26 cellular contexts compared by ENCODE assay signal in genomic region chr10:118213456-118213855, GRCh38.
"Had no signal": no experiment of that assay in that cellular context is flagged by ENCODE, and none has a peak within 500 bp of the region (broad histone marks: within the 10 kb centered on the region; RNA-seq: fewer than 3 reads in every experiment).

No MANE protein-coding gene starts in this region.

- H3K27ac Mint-ChIP-seq: activated CD4-positive, alpha-beta T cell treated with anti-CD3 and anti-CD28 coated beads for 36 hours; activated naive CD4-positive, alpha-beta T cell treated with anti-CD3 and anti-CD28 coated beads, Interleukin-2, amount 50 U/mL, for 72 hours; activated T-cell treated with anti-CD3 and anti-CD28 coated beads, Interleukin-2, amount 50 U/mL, for 24 hours; activated T-helper 17 cell treated with anti-CD3 and anti-CD28 coated beads, Interleukin-2, amount 50 U/mL, for 72 hours; brain; dendritic cell treated with granulocyte-macrophage colony-stimulating factor and Interleukin-4, amounts not matched to agents 40 ng/mL and 50 ng/mL, for 4 days; mesothelial cell of epicardium; natural killer cell; stimulated activated naive CD8-positive, alpha-beta T cell treated with anti-CD3 and anti-CD28 coated beads, Interleukin-15, Interleukin-2, amounts not matched to agents 100 ng/mL and 50 ng/mL, for 24 hours; WTC11 had no signal

- H3K27me3 ChIP-seq: pancreas, thyroid gland had no signal

- H3K4me1 ChIP-seq: pancreas, thyroid gland had no signal

- H3K4me3 Mint-ChIP-seq: activated CD4-positive, alpha-beta T cell treated with anti-CD3 and anti-CD28 coated beads for 36 hours; activated T-cell treated with anti-CD3 and anti-CD28 coated beads, Interleukin-2, amount 50 U/mL, for 24 hours; activated T-helper 17 cell treated with anti-CD3 and anti-CD28 coated beads, Interleukin-2, amount 50 U/mL, for 72 hours; brain; dendritic cell treated with granulocyte-macrophage colony-stimulating factor and Interleukin-4, amounts not matched to agents 40 ng/mL and 50 ng/mL, for 4 days; mesothelial cell of epicardium; natural killer cell; stimulated activated naive CD8-positive, alpha-beta T cell treated with anti-CD3 and anti-CD28 coated beads, Interleukin-15, Interleukin-2, amounts not matched to agents 100 ng/mL and 50 ng/mL, for 24 hours; WTC11 had no signal

- H3K9me3 ChIP-seq: pancreas, thyroid gland had no signal

- H3K36me3 ChIP-seq: pancreas, thyroid gland had no signal

- H3K4me1 Mint-ChIP-seq: activated CD4-positive, alpha-beta T cell treated with anti-CD3 and anti-CD28 coated beads for 36 hours; activated T-helper 17 cell treated with anti-CD3 and anti-CD28 coated beads, Interleukin-2, amount 50 U/mL, for 72 hours; natural killer cell had no signal

- H3K36me3 Mint-ChIP-seq: activated naive CD4-positive, alpha-beta T cell treated with anti-CD3 and anti-CD28 coated beads, Interleukin-2, amount 50 U/mL, for 72 hours; brain; mesothelial cell of epicardium; natural killer cell; WTC11 had no signal

- ATAC-seq: activated CD4-positive, alpha-beta T cell treated with anti-CD3 and anti-CD28 coated beads for 36 hours; activated naive CD4-positive, alpha-beta T cell treated with anti-CD3 and anti-CD28 coated beads, Interleukin-2, amount 50 U/mL, for 72 hours; activated T-helper 17 cell treated with anti-CD3 and anti-CD28 coated beads, Interleukin-2, amount 50 U/mL, for 72 hours; left ventricle myocardium superior; natural killer cell; pancreas; right cardiac atrium; WTC11 had no signal

- DNase-seq: activated CD4-positive, alpha-beta T cell treated with anti-CD3 and anti-CD28 coated beads for 36 hours; activated CD4-positive, alpha-beta T cell treated with anti-CD3 and anti-CD28 coated beads, Interleukin-2, amount 50 U/mL, for 4 hours; activated CD8-positive, alpha-beta memory T cell treated with anti-CD3 and anti-CD28 coated beads for 24 hours; activated CD8-positive, alpha-beta memory T cell treated with anti-CD3 and anti-CD28 coated beads, Interleukin-2, amount 50 U/mL, for 4 hours; activated T-cell treated with anti-CD3 and anti-CD28 coated beads, Interleukin-2, amount 50 U/mL, for 24 hours; aorta; effector CD4-positive, alpha-beta T cell; erythroblast; foreskin fibroblast; kidney glomerular epithelial cell; left ventricle myocardium superior; mammary epithelial cell; natural killer cell; pancreas; right cardiac atrium; stimulated activated CD4-positive, alpha-beta T cell treated with anti-CD3 and anti-CD28 coated beads, Interleukin-1b, Interleukin-23, amount 100 ng/mL, for 48 hours; substantia nigra; T1000; thyroid gland had no signal

- H3K9me3 Mint-ChIP-seq: activated naive CD4-positive, alpha-beta T cell treated with anti-CD3 and anti-CD28 coated beads, Interleukin-2, amount 50 U/mL, for 72 hours; activated T-cell treated with anti-CD3 and anti-CD28 coated beads, Interleukin-2, amount 50 U/mL, for 24 hours; activated T-helper 17 cell treated with anti-CD3 and anti-CD28 coated beads, Interleukin-2, amount 50 U/mL, for 72 hours; dendritic cell treated with granulocyte-macrophage colony-stimulating factor and Interleukin-4, amounts not matched to agents 40 ng/mL and 50 ng/mL, for 4 days; mesothelial cell of epicardium; natural killer cell; stimulated activated naive CD8-positive, alpha-beta T cell treated with anti-CD3 and anti-CD28 coated beads, Interleukin-15, Interleukin-2, amounts not matched to agents 100 ng/mL and 50 ng/mL, for 24 hours had no signal

- H3K4me3 ChIP-seq: pancreas, thyroid gland had no signal

- H3K27ac ChIP-seq: pancreas, thyroid gland had no signal
